28 cellular contexts compared by ENCODE assay signal in genomic region chr15:45409596-45409995, GRCh38.
"Had no signal": no experiment of that assay in that cellular context is flagged by ENCODE, and none has a peak within 500 bp of the region (broad histone marks: within the 10 kb centered on the region; RNA-seq: fewer than 3 reads in every experiment).

No MANE protein-coding gene starts in this region.

- H3K4me3 ChIP-seq: adrenal gland, body of pancreas had no signal

- FAIRE-seq: colon, endometrium, frontal cortex had no signal

- H3K27me3 ChIP-seq: adrenal gland, body of pancreas had no signal

- H3K9me3 Mint-ChIP-seq: activated CD4-positive, alpha-beta memory T cell treated with anti-CD3 and anti-CD28 coated beads for 36 hours; activated CD4-positive, alpha-beta T cell treated with anti-CD3 and anti-CD28 coated beads, Interleukin-2, amount 10 ng/mL, durations not matched to agents 24 days and 14 days; activated naive CD4-positive, alpha-beta T cell treated with anti-CD3 and anti-CD28 coated beads for 36 hours; activated naive CD4-positive, alpha-beta T cell treated with anti-CD3 and anti-CD28 coated beads, Interleukin-2, amount 50 U/mL, for 24 hours; activated naive CD8-positive, alpha-beta T cell treated with anti-CD3 and anti-CD28 coated beads for 36 hours; activated naive CD8-positive, alpha-beta T cell treated with anti-CD3 and anti-CD28 coated beads, Interleukin-2, amount 50 U/mL, for 24 hours; activated T-helper 17 cell treated with anti-CD3 and anti-CD28 coated beads, Interleukin-2, amount 50 U/mL, for 72 hours had no signal

- H3K27me3 Mint-ChIP-seq: activated CD4-positive, alpha-beta memory T cell treated with anti-CD3 and anti-CD28 coated beads for 36 hours; activated CD4-positive, alpha-beta T cell treated with anti-CD3 and anti-CD28 coated beads for 36 hours; activated CD4-positive, alpha-beta T cell treated with anti-CD3 and anti-CD28 coated beads, Interleukin-2, amount 10 ng/mL, durations not matched to agents 24 days and 14 days; activated CD8-positive, alpha-beta memory T cell treated with anti-CD3 and anti-CD28 coated beads, Interleukin-2, amount 10 ng/mL, durations not matched to agents 7 days and 5 days; activated naive CD4-positive, alpha-beta T cell treated with anti-CD3 and anti-CD28 coated beads, Interleukin-2, amount 50 U/mL, for 24 hours; activated naive CD8-positive, alpha-beta T cell treated with anti-CD3 and anti-CD28 coated beads for 36 hours; activated naive CD8-positive, alpha-beta T cell treated with anti-CD3 and anti-CD28 coated beads, Interleukin-2, amount 50 U/mL, for 24 hours; activated T-helper 17 cell treated with anti-CD3 and anti-CD28 coated beads, Interleukin-2, amount 50 U/mL, for 72 hours had no signal

- H3K27ac ChIP-seq: adrenal gland, body of pancreas had no signal

- H3K9me3 ChIP-seq: adrenal gland, body of pancreas had no signal

- H3K27ac Mint-ChIP-seq: activated CD4-positive, alpha-beta memory T cell treated with anti-CD3 and anti-CD28 coated beads for 36 hours; activated CD4-positive, alpha-beta T cell treated with anti-CD3 and anti-CD28 coated beads for 36 hours; activated CD4-positive, alpha-beta T cell treated with anti-CD3 and anti-CD28 coated beads, Interleukin-2, amount 10 ng/mL, durations not matched to agents 24 days and 14 days; activated CD8-positive, alpha-beta memory T cell treated with anti-CD3 and anti-CD28 coated beads, Interleukin-2, amount 10 ng/mL, durations not matched to agents 7 days and 5 days; activated CD8-positive, alpha-beta T cell treated with anti-CD3 and anti-CD28 coated beads, Interleukin-2, amount 10 ng/mL, durations not matched to agents 7 days and 5 days; activated naive CD4-positive, alpha-beta T cell treated with anti-CD3 and anti-CD28 coated beads for 36 hours; activated naive CD4-positive, alpha-beta T cell treated with anti-CD3 and anti-CD28 coated beads, Interleukin-2, amount 50 U/mL, for 24 hours; activated naive CD8-positive, alpha-beta T cell treated with anti-CD3 and anti-CD28 coated beads for 36 hours; activated naive CD8-positive, alpha-beta T cell treated with anti-CD3 and anti-CD28 coated beads, Interleukin-2, amount 50 U/mL, for 24 hours; activated T-helper 17 cell treated with anti-CD3 and anti-CD28 coated beads, Interleukin-2, amount 50 U/mL, for 72 hours had no signal

- DNase-seq: activated CD4-positive, alpha-beta memory T cell treated with anti-CD3 and anti-CD28 coated beads for 36 hours; activated CD4-positive, alpha-beta T cell treated with anti-CD3 and anti-CD28 coated beads for 36 hours; activated CD4-positive, alpha-beta T cell treated with anti-CD3 and anti-CD28 coated beads, Interleukin-2, amount 10 ng/mL, durations not matched to agents 24 days and 14 days; activated CD4-positive, CD25-positive, alpha-beta regulatory T cell; activated CD4-positive, CD25-positive, alpha-beta regulatory T cell treated with anti-CD3 and anti-CD28 coated beads, Interleukin-2, amount 50 U/mL, for 72 hours; activated CD8-positive, alpha-beta memory T cell treated with anti-CD3 and anti-CD28 coated beads, Interleukin-2, amount 10 ng/mL, durations not matched to agents 7 days and 5 days; activated CD8-positive, alpha-beta memory T cell treated with anti-CD3 and anti-CD28 coated beads, Interleukin-2, amount 50 U/mL, for 4 hours; activated CD8-positive, alpha-beta T cell treated with anti-CD3 and anti-CD28 coated beads, Interleukin-2, amount 10 ng/mL, durations not matched to agents 7 days and 5 days; activated effector memory CD4-positive, alpha-beta T cell treated with anti-CD3 and anti-CD28 coated beads, Interleukin-2, amount 50 U/mL, for 16 hours; activated naive CD4-positive, alpha-beta T cell treated with anti-CD3 and anti-CD28 coated beads for 36 hours; activated naive CD8-positive, alpha-beta T cell treated with anti-CD3 and anti-CD28 coated beads for 36 hours; activated naive CD8-positive, alpha-beta T cell treated with anti-CD3 and anti-CD28 coated beads, Interleukin-2, amount 50 U/mL, for 24 hours; activated T-cell treated with anti-CD3 and anti-CD28 coated beads, Interleukin-2, amount 50 U/mL, for 1 hour; adrenal gland; amygdala; aorta; body of pancreas; caudate nucleus; effector CD8-positive, alpha-beta T cell; foreskin fibroblast; head of caudate nucleus; T-helper 1 cell; T-helper 2 cell had no signal

- H3K4me3 Mint-ChIP-seq: activated CD4-positive, alpha-beta memory T cell treated with anti-CD3 and anti-CD28 coated beads for 36 hours; activated CD4-positive, alpha-beta T cell treated with anti-CD3 and anti-CD28 coated beads for 36 hours; activated CD4-positive, alpha-beta T cell treated with anti-CD3 and anti-CD28 coated beads, Interleukin-2, amount 10 ng/mL, durations not matched to agents 24 days and 14 days; activated CD8-positive, alpha-beta memory T cell treated with anti-CD3 and anti-CD28 coated beads, Interleukin-2, amount 10 ng/mL, durations not matched to agents 7 days and 5 days; activated CD8-positive, alpha-beta T cell treated with anti-CD3 and anti-CD28 coated beads, Interleukin-2, amount 10 ng/mL, durations not matched to agents 7 days and 5 days; activated naive CD4-positive, alpha-beta T cell treated with anti-CD3 and anti-CD28 coated beads for 36 hours; activated naive CD4-positive, alpha-beta T cell treated with anti-CD3 and anti-CD28 coated beads, Interleukin-2, amount 50 U/mL, for 24 hours; activated naive CD8-positive, alpha-beta T cell treated with anti-CD3 and anti-CD28 coated beads for 36 hours; activated naive CD8-positive, alpha-beta T cell treated with anti-CD3 and anti-CD28 coated beads, Interleukin-2, amount 50 U/mL, for 24 hours; activated T-helper 17 cell treated with anti-CD3 and anti-CD28 coated beads, Interleukin-2, amount 50 U/mL, for 72 hours had no signal

- ATAC-seq: activated CD4-positive, alpha-beta T cell treated with anti-CD3 and anti-CD28 coated beads for 36 hours; activated CD8-positive, alpha-beta memory T cell treated with anti-CD3 and anti-CD28 coated beads, Interleukin-2, amount 10 ng/mL, durations not matched to agents 7 days and 5 days; activated CD8-positive, alpha-beta T cell treated with anti-CD3 and anti-CD28 coated beads, Interleukin-2, amount 10 ng/mL, durations not matched to agents 7 days and 5 days; activated naive CD8-positive, alpha-beta T cell treated with anti-CD3 and anti-CD28 coated beads, Interleukin-2, amount 50 U/mL, for 24 hours; activated T-helper 17 cell treated with anti-CD3 and anti-CD28 coated beads, Interleukin-2, amount 50 U/mL, for 72 hours; body of pancreas had no signal
